Comparison of ENCODE assay signal across 8 cellular contexts in the genomic region with DNA sequence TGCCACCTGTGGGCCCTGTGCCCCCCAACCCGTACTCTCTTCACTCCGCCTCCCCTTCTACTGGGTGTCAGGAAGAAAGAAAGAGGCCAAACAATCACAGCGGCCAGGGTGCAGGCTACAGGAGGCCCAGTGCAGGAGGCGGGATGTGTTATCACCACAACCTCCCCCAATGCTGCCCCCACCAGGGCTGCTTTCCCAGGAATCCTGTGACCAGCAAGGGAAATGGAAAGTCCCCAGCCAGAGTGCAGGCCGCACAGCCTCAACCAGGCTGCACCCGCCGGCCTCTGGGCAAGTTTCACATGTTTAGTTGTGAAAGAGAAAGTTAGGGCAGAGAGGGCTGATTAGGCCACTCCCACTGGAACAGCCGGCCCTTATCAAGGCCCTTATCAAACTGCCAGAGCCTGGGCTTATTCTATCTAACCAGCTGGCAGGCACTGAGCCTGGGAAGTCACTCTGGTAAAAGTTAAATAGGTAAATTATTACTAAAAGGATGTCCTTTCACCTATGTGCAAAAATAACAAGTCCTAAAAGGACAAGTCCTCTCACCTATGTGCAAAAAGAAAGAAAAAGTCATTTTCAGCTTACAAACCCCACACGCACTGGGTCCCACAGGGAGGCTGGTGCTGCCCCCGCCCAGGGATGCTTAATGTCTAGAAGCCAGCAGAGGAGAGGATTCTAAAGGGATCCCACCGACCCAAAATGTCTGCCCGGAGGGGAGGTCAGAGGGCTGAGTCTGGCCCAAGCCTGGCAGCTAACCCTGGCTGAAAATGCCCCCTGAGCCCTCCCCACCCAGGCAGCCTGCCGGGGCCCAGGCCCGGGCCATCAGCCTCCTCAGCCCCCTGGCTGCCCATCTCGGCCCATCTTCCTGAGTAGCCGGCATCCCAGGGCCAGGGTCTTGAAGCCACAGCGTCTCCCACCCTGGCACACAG. TPM values are rescaled to one million over a fixed set of nuclear protein-coding genes. Genes with fewer than 3 reads are reported as not detected.
DNase-seq lines count a peak whose midpoint lies in the region; ATAC-seq, FAIRE-seq and TF ChIP-seq lines count a peak whose summit lies in the region.

No MANE protein-coding gene starts in this region.

- H3K9me3 Mint-ChIP-seq in endothelial cell (ENCODE audit: unreplicated experiment): no peaks in the 10 kb centered on the region
- no peaks in the 10 kb centered on the region for H3K9me3 Mint-ChIP-seq in naive thymus-derived CD8-positive, alpha-beta T cell

- TF ChIP-seq CTCF in GM20000 (IDR thresholded peaks at IDR 0.05; ENCODE audit: extremely low read depth, missing control alignments) (no peak), endothelial cell (IDR thresholded peaks at IDR 0.05; ENCODE audit: unreplicated experiment) (no peak), tibial artery (IDR thresholded peaks at IDR 0.05) (no peak)

- peaks cover 0 to 26% (median 20%) of the 10 kb centered on the region in 4 donors for H3K4me1 ChIP-seq in tibial artery

- H3K36me3 Mint-ChIP-seq in endothelial cell (ENCODE audit: low read depth, unreplicated experiment): no peaks in the 10 kb centered on the region
- H3K36me3 Mint-ChIP-seq in naive thymus-derived CD8-positive, alpha-beta T cell: no peaks in the 10 kb centered on the region

- H3K9me3 ChIP-seq in tibial artery: no peaks in the 10 kb centered on the region

- ATAC-seq in naive thymus-derived CD8-positive, alpha-beta T cell: peak; percentile 42 to 68

- no peak overlapping the region for H3K4me3 Mint-ChIP-seq in endothelial cell (ENCODE audit: unreplicated experiment)
- H3K4me3 Mint-ChIP-seq in naive thymus-derived CD8-positive, alpha-beta T cell: peak overlapping the region; percentile 56 to 85 (median 74)

- peaks cover 1% of the 10 kb centered on the region for H3K27me3 Mint-ChIP-seq in endothelial cell (ENCODE audit: unreplicated experiment)
- H3K27me3 Mint-ChIP-seq in naive thymus-derived CD8-positive, alpha-beta T cell: no peaks in the 10 kb centered on the region

- H3K36me3 ChIP-seq in tibial artery: no peaks in the 10 kb centered on the region

- H3K4me1 Mint-ChIP-seq in endothelial cell (ENCODE audit: unreplicated experiment): peaks cover 4% of the 10 kb centered on the region
- H3K4me1 Mint-ChIP-seq in naive thymus-derived CD8-positive, alpha-beta T cell: peaks cover 17 to 56% (median 50%) of the 10 kb centered on the region in 4 donors

- in situ Hi-C loops in Caki2 (cut with HindIII; ENCODE audit: low pct_unique_long_range_greater_than_20kb, low sequenced_read_pairs): no loop called here

- DNase-seq in Caki2 (ENCODE audit: low read depth) (peak; percentile 81), GM20000 (ENCODE audit: low spot score) (peak; percentile 81), HTR-8/SVneo (ENCODE audit: insufficient read length, low spot score) (peak; percentile 25), endothelial cell (ENCODE audit: low spot score) (peak; percentile 31), tibial artery (peak; percentile 67 to 78), NCI-H146 (lab: John Stamatoyannopoulos, UW) (no peak)
- peak; percentile 47 to 57 for DNase-seq in activated CD4-positive, alpha-beta T cell treated with anti-CD3 and anti-CD28 coated beads for 4 hours
- peak in 7 of 10 donors; percentile 14 to 41 (median 34) for DNase-seq in naive thymus-derived CD8-positive, alpha-beta T cell

- intact Hi-C loops in tibial artery (cut with DNase I; ENCODE audit: low total_unique reads): no loop called here

- peak overlapping the region in 1 of 2 donors; percentile 17 for H3K4me3 ChIP-seq in tibial artery

- POLR2A ChIA-PET in naive thymus-derived CD8-positive, alpha-beta T cell (lab: Charles Lee): interaction anchor here (1.3 to 1.9 kb wide), 3 partner anchors 11 to 35 kb away, joined by 3 to 5 read pairs (median 4); no protein-coding TSS in a partner anchor

- no peaks in the 10 kb centered on the region for H3K27me3 ChIP-seq in tibial artery

- H3K27ac Mint-ChIP-seq in endothelial cell (ENCODE audit: unreplicated experiment): peak overlapping the region; percentile 48
- peak overlapping the region; percentile 84 to 95 (median 92) for H3K27ac Mint-ChIP-seq in naive thymus-derived CD8-positive, alpha-beta T cell

- peak overlapping the region; percentile 53 to 70 for H3K27ac ChIP-seq in tibial artery

- no peak for FAIRE-seq in HTR-8/SVneo (lab: Jason Lieb, UNC)

RNA-seq across cellular contexts. Expression of gene ACOT7, which starts 33.7 kb away (rescaled TPM):
- total RNA-seq in Caki2 (2014; rRNA removed; shearing (Covaris generic); ENCODE audit: low replicate concordance): 145 and 177 TPM in 2 replicates
- total RNA-seq in endothelial cell (ENCODE audit: unreplicated experiment): 35.1 TPM
- total RNA-seq in naive thymus-derived CD8-positive, alpha-beta T cell: 1 to 10 TPM; 4.3 to 4.9 TPM
- polyA plus RNA-seq in naive thymus-derived CD8-positive, alpha-beta T cell: 1 to 10 TPM; 5.6 to 9.4 (median 7.8) TPM

RNA-seq across cellular contexts. Expression of gene HES2, which starts 59.9 kb away (rescaled TPM):
- total RNA-seq in Caki2 (2014; rRNA removed; shearing (Covaris generic); ENCODE audit: low replicate concordance): 1.5 and 1.8 TPM in 2 replicates
- 0.10 TPM for total RNA-seq in endothelial cell (ENCODE audit: unreplicated experiment)
- not detected for total RNA-seq in naive thymus-derived CD8-positive, alpha-beta T cell
- not detected for polyA plus RNA-seq in naive thymus-derived CD8-positive, alpha-beta T cell
